1 cellular context compared by ENCODE assay signal in genomic region chr22:27627444-27627833, GRCh38.
TF ChIP-seq lines count a peak whose summit lies in the region.

No MANE protein-coding gene starts in this region.

TF ChIP-seq in HepG2, 621 proteins besides CTCF, POLR2A, EP300 and RAD21 (continued from another document and continues in another):
- TF ChIP-seq PRDM10 (CRISPR knock-in tag; IDR thresholded peaks at IDR 0.05; ENCODE audit: low read depth) = no peak
- no peak for TF ChIP-seq NR2F1 (CRISPR knock-in tag; IDR thresholded peaks at IDR 0.05)
- TF ChIP-seq, protein P1, sequence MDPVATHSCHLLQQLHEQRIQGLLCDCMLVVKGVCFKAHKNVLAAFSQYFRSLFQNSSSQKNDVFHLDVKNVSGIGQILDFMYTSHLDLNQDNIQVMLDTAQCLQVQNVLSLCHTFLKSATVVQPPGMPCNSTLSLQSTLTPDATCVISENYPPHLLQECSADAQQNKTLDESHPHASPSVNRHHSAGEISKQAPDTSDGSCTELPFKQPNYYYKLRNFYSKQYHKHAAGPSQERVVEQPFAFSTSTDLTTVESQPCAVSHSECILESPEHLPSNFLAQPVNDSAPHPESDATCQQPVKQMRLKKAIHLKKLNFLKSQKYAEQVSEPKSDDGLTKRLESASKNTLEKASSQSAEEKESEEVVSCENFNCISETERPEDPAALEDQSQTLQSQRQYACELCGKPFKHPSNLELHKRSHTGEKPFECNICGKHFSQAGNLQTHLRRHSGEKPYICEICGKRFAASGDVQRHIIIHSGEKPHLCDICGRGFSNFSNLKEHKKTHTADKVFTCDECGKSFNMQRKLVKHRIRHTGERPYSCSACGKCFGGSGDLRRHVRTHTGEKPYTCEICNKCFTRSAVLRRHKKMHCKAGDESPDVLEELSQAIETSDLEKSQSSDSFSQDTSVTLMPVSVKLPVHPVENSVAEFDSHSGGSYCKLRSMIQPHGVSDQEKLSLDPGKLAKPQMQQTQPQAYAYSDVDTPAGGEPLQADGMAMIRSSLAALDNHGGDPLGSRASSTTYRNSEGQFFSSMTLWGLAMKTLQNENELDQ (CRISPR knock-in tag; IDR thresholded peaks at IDR 0.05; ENCODE audit: borderline replicate concordance) = no peak
- TF ChIP-seq, protein P2, sequence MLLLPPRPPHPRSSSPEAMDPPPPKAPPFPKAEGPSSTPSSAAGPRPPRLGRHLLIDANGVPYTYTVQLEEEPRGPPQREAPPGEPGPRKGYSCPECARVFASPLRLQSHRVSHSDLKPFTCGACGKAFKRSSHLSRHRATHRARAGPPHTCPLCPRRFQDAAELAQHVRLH (CRISPR knock-in tag; IDR thresholded peaks at IDR 0.05; ENCODE audit: borderline replicate concordance, low read depth) = no peak
- TF ChIP-seq, protein P3, sequence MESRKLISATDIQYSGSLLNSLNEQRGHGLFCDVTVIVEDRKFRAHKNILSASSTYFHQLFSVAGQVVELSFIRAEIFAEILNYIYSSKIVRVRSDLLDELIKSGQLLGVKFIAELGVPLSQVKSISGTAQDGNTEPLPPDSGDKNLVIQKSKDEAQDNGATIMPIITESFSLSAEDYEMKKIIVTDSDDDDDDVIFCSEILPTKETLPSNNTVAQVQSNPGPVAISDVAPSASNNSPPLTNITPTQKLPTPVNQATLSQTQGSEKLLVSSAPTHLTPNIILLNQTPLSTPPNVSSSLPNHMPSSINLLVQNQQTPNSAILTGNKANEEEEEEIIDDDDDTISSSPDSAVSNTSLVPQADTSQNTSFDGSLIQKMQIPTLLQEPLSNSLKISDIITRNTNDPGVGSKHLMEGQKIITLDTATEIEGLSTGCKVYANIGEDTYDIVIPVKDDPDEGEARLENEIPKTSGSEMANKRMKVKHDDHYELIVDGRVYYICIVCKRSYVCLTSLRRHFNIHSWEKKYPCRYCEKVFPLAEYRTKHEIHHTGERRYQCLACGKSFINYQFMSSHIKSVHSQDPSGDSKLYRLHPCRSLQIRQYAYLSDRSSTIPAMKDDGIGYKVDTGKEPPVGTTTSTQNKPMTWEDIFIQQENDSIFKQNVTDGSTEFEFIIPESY (CRISPR knock-in tag; IDR thresholded peaks at IDR 0.05) = no peak
- no peak for TF ChIP-seq NFE2L1 (CRISPR knock-in tag; IDR thresholded peaks at IDR 0.05; ENCODE audit: borderline replicate concordance)
- no peak for TF ChIP-seq ZNF570 (CRISPR knock-in tag; IDR thresholded peaks at IDR 0.05; ENCODE audit: borderline replicate concordance)
- TF ChIP-seq, protein P4, sequence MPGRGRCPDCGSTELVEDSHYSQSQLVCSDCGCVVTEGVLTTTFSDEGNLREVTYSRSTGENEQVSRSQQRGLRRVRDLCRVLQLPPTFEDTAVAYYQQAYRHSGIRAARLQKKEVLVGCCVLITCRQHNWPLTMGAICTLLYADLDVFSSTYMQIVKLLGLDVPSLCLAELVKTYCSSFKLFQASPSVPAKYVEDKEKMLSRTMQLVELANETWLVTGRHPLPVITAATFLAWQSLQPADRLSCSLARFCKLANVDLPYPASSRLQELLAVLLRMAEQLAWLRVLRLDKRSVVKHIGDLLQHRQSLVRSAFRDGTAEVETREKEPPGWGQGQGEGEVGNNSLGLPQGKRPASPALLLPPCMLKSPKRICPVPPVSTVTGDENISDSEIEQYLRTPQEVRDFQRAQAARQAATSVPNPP (CRISPR knock-in tag; IDR thresholded peaks at IDR 0.05) = no peak
- no peak for TF ChIP-seq HOXA7 (CRISPR knock-in tag; IDR thresholded peaks at IDR 0.05)
- TF ChIP-seq, protein P5, sequence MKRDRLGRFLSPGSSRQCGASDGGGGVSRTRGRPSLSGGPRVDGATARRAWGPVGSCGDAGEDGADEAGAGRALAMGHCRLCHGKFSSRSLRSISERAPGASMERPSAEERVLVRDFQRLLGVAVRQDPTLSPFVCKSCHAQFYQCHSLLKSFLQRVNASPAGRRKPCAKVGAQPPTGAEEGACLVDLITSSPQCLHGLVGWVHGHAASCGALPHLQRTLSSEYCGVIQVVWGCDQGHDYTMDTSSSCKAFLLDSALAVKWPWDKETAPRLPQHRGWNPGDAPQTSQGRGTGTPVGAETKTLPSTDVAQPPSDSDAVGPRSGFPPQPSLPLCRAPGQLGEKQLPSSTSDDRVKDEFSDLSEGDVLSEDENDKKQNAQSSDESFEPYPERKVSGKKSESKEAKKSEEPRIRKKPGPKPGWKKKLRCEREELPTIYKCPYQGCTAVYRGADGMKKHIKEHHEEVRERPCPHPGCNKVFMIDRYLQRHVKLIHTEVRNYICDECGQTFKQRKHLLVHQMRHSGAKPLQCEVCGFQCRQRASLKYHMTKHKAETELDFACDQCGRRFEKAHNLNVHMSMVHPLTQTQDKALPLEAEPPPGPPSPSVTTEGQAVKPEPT (CRISPR knock-in tag; IDR thresholded peaks at IDR 0.05; ENCODE audit: low read depth) = no peak
- no peak for TF ChIP-seq ZZZ3 (CRISPR knock-in tag; IDR thresholded peaks at IDR 0.05; ENCODE audit: borderline replicate concordance)
- TF ChIP-seq, protein P6, sequence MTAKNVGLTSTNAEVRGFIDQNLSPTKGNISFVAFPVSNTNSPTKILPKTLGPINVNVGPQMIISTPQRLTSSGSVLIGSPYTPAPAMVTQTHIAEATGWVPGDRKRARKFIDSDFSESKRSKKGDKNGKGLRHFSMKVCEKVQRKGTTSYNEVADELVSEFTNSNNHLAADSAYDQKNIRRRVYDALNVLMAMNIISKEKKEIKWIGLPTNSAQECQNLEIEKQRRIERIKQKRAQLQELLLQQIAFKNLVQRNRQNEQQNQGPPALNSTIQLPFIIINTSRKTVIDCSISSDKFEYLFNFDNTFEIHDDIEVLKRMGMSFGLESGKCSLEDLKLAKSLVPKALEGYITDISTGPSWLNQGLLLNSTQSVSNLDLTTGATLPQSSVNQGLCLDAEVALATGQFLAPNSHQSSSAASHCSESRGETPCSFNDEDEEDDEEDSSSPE (CRISPR knock-in tag; IDR thresholded peaks at IDR 0.05) = no peak
- peak; percentile 75 for TF ChIP-seq ETV5 (CRISPR knock-in tag; IDR thresholded peaks at IDR 0.05; ENCODE audit: borderline replicate concordance)
- no peak for TF ChIP-seq MLX (CRISPR knock-in tag; IDR thresholded peaks at IDR 0.05)
- TF ChIP-seq POLR2AphosphoS2 (IDR thresholded peaks at IDR 0.05; ENCODE audit: low read depth, low read length) = no peak
- no peak for TF ChIP-seq NR0B2 (CRISPR knock-in tag; IDR thresholded peaks at IDR 0.05)
- no peak for TF ChIP-seq PREB (CRISPR knock-in tag; IDR thresholded peaks at IDR 0.05)
- TF ChIP-seq ZNF777 (CRISPR knock-in tag; IDR thresholded peaks at IDR 0.05) = peak; percentile 84
- TF ChIP-seq, protein P7, sequence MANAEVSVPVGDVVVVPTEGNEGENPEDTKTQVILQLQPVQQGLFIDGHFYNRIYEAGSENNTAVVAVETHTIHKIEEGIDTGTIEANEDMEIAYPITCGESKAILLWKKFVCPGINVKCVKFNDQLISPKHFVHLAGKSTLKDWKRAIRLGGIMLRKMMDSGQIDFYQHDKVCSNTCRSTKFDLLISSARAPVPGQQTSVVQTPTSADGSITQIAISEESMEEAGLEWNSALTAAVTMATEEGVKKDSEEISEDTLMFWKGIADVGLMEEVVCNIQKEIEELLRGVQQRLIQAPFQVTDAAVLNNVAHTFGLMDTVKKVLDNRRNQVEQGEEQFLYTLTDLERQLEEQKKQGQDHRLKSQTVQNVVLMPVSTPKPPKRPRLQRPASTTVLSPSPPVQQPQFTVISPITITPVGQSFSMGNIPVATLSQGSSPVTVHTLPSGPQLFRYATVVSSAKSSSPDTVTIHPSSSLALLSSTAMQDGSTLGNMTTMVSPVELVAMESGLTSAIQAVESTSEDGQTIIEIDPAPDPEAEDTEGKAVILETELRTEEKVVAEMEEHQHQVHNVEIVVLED (CRISPR knock-in tag; IDR thresholded peaks at IDR 0.05; ENCODE audit: borderline replicate concordance) = no peak
- no peak for TF ChIP-seq NFE2L2 (IDR thresholded peaks at IDR 0.05; ENCODE audit: low read length)
- no peak for TF ChIP-seq SAFB2 (CRISPR knock-in tag; IDR thresholded peaks at IDR 0.05; ENCODE audit: borderline replicate concordance, low read depth)
- TF ChIP-seq TRIM24 (CRISPR knock-in tag; IDR thresholded peaks at IDR 0.05) = no peak
- peak; percentile 40; the same call in 1 of the 2 replicates for TF ChIP-seq FOSL2 (CRISPR knock-in tag; IDR thresholded peaks at IDR 0.05)
- TF ChIP-seq ZSCAN5A (CRISPR knock-in tag; IDR thresholded peaks at IDR 0.05; ENCODE audit: borderline replicate concordance) = no peak
- TF ChIP-seq ZNF652 (CRISPR knock-in tag; IDR thresholded peaks at IDR 0.05; ENCODE audit: borderline replicate concordance, low read depth) = no peak
- no peak for TF ChIP-seq ZNF468 (CRISPR knock-in tag; IDR thresholded peaks at IDR 0.05)
- TF ChIP-seq, protein P8, sequence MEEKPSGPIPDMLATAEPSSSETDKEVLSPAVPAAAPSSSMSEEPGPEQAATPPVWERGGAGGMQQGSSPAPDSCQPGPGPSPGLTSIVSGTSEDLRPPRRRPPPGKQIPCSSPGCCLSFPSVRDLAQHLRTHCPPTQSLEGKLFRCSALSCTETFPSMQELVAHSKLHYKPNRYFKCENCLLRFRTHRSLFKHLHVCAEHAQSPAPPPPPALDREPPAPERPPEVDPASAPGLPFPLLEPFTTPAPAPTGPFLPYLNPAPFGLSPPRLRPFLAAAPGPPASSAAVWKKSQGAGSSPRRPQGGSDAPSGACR (CRISPR knock-in tag; IDR thresholded peaks at IDR 0.05) = no peak
- TF ChIP-seq KDM3A (CRISPR knock-in tag; IDR thresholded peaks at IDR 0.05; ENCODE audit: low read depth) = no peak
- no peak for TF ChIP-seq SCMH1 (CRISPR knock-in tag; IDR thresholded peaks at IDR 0.05; ENCODE audit: borderline replicate concordance)
- no peak for TF ChIP-seq CENPX (CRISPR knock-in tag; IDR thresholded peaks at IDR 0.05)
- no peak for TF ChIP-seq MAF1 (CRISPR knock-in tag; IDR thresholded peaks at IDR 0.05; ENCODE audit: borderline replicate concordance)
- TF ChIP-seq GFI1 (CRISPR knock-in tag; IDR thresholded peaks at IDR 0.05; ENCODE audit: borderline replicate concordance) = no peak
- no peak for TF ChIP-seq ZNF382 (CRISPR knock-in tag; IDR thresholded peaks at IDR 0.05; ENCODE audit: borderline replicate concordance)
- no peak for TF ChIP-seq RBFOX2 (IDR thresholded peaks at IDR 0.05; ENCODE audit: low read depth, low read length)
- no peak for TF ChIP-seq GRHL1 (CRISPR knock-in tag; conservative IDR thresholded peaks at IDR 0.05)
- no peak for TF ChIP-seq ZNF251 (CRISPR knock-in tag; IDR thresholded peaks at IDR 0.05)
- TF ChIP-seq SRF (IDR thresholded peaks at IDR 0.05; ENCODE audit: low read depth, low read length) = 0 out of 2 replicates have a peak, but pooled peaks have one; percentile 22
